ENCODE assay signal across 27 cellular contexts in the genomic region with DNA sequence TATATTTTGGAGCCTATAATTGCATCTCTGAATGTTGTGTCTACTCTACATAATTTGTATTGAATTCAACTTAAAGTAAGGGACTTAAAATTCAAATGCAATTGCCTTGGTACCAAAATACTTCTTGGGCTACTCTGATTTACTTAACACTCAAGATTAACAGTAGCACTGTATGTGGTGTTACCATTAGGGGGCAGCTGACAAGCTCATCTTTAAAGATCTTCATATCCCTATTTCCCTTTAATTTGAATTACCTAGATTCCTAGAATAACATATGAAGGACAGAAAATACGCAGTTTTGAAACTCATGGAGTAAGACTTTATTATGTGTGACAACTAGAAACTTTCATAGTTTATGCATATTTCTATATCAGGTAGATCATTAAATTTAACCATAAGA. TPM values are rescaled to one million over a fixed set of nuclear protein-coding genes. Genes with fewer than 3 reads are reported as not detected.
DNase-seq lines count a peak whose midpoint lies in the region; ATAC-seq, FAIRE-seq and TF ChIP-seq lines count a peak whose summit lies in the region.
"Had no signal": no experiment of that assay in that cellular context is flagged by ENCODE, and none has a peak within 500 bp of the region (broad histone marks: within the 10 kb centered on the region; RNA-seq: fewer than 3 reads in every experiment).

No MANE protein-coding gene starts in this region.

- DNase-seq in GM12892 (ENCODE audit: insufficient read length) (no peak), LNCaP clone FGC (ENCODE audit: low read depth) (no peak), PC-3 (no peak), neuronal stem cell (ENCODE audit: low spot score) (no peak), 8988T (no peak)
- DNase-seq: CD8-positive, alpha-beta memory T cell; DMS 273 treated with DMSO at 0.1 percent for 48 hours; DMS79; EL; GDM1; KBM-7; NCI-H1092; NCI-H1417 treated with DMSO at 0.1 percent for 48 hours; NCI-H1694 treated with DMSO at 0.1 percent for 48 hours; NCI-H2081; NCI-H226; NCI-H510A; NCI-H748 treated with DMSO at 0.1 percent for 48 hours; NK-92 treated with Interleukin-12 subunit alpha and Interleukin-12 subunit beta, amount 100 ng/mL, for 24 hours; Peyer's patch; SHP77 treated with DMSO at 0.1 percent for 48 hours; SW 1271 had no signal

- no peaks in the 10 kb centered on the region for H4K20me1 ChIP-seq in PC-3 (ENCODE audit: low read length)

- no peak overlapping the region for H3K4ac ChIP-seq in neuronal stem cell (ENCODE audit: low read length)

- no peak overlapping the region for H4K91ac ChIP-seq in neuronal stem cell (ENCODE audit: low read depth, low read length, poor library complexity)

- BruUV-seq in PC-3 (replicated peaks; lab: Mats Ljungman, UMichigan), result no TSS peak

- ATAC-seq in PC-3 (no peak), HG03196 (IDR thresholded peaks at IDR 0.05; ENCODE audit: unreplicated experiment) (no peak), GM21619 (IDR thresholded peaks at IDR 0.05; ENCODE audit: unreplicated experiment) (no peak)
- ATAC-seq: A549, GM12878 had no signal

- H2BK5ac ChIP-seq in neuronal stem cell (ENCODE audit: low read length), result no peak overlapping the region

- intact Hi-C loops in PC-3 (cut with micrococcal nuclease), result no loop called here

- peaks cover 6% of the 10 kb centered on the region; the same call in 1 of the 2 replicates for H3K4me1 ChIP-seq in PC-3 (ENCODE audit: insufficient read depth, low read length)
- H3K4me1 ChIP-seq in neuronal stem cell (ENCODE audit: control insufficient read depth in 2 of 2, insufficient read depth in 1 of 2, low read depth in 1 of 2, low read length in 2 of 2), result no peaks in the 10 kb centered on the region
- H3K4me1 ChIP-seq: A549, Peyer's patch had no signal

- FAIRE-seq in GM12892 (lab: Jason Lieb, UNC), result peak; percentile 27
- FAIRE-seq: A549, GM12878 had no signal

- TF ChIP-seq CTCF in LNCaP clone FGC (IDR thresholded peaks at IDR 0.05; ENCODE audit: control insufficient read depth, extremely low read depth, insufficient read depth) (peak; percentile 7; the same call in 1 of the 2 replicates), PC-3 (conservative IDR thresholded peaks at IDR 0.05; ENCODE audit: low read depth, low read length) (peak; percentile 23; the same call in 1 of the 2 replicates)

- no CpG with 5 or more reads among the region's 1 CpG for WGBS in neuronal stem cell (ENCODE audit: extremely low coverage in 2 of 2, insufficient read length in 2 of 2, insufficient replicate concordance in 1 of 2), 2 donors

- H3K14ac ChIP-seq in neuronal stem cell (ENCODE audit: low read length), result no peak overlapping the region

- CTCF ChIA-PET in PC-3 (lab: Charles Lee), result no interaction called here

- H3K9ac ChIP-seq in PC-3 (ENCODE audit: low read length) (no peak overlapping the region), neuronal stem cell (ENCODE audit: low read depth, low read length, poor library complexity) (no peak overlapping the region)

- no peaks in the 10 kb centered on the region for H3K9me2 ChIP-seq in PC-3 (replicated peaks; ENCODE audit: low read length)

- no peak for TF ChIP-seq POLR2A in GM12892 (IDR thresholded peaks at IDR 0.05; ENCODE audit: low read depth, low read length)

- H3K27ac ChIP-seq in PC-3 (ENCODE audit: low read length) (no peak overlapping the region), neuronal stem cell (replicated peaks; ENCODE audit: low read length) (no peak overlapping the region)
- H3K27ac ChIP-seq: A549, Peyer's patch had no signal

- POLR2A ChIA-PET in PC-3 (lab: Charles Lee; ENCODE audit: unreplicated experiment), result no interaction called here

- no peak overlapping the region for H2BK12ac ChIP-seq in neuronal stem cell (ENCODE audit: low read length)

- H2AK5ac ChIP-seq in neuronal stem cell (ENCODE audit: low read depth, low read length), result no peak overlapping the region

- H3K9me3 ChIP-seq in PC-3 (ENCODE audit: low read length), result no peaks in the 10 kb centered on the region
- H3K9me3 ChIP-seq in neuronal stem cell (replicated peaks in 1 of 2; ENCODE audit: control insufficient read depth in 2 of 2, insufficient read depth in 1 of 2, low read depth in 1 of 2, low read length in 2 of 2), result no peaks in the 10 kb centered on the region
- H3K9me3 ChIP-seq: A549, Peyer's patch had no signal

- H3K36me3 ChIP-seq in PC-3 (ENCODE audit: low read depth, low read length) (no peaks in the 10 kb centered on the region), neuronal stem cell (replicated peaks in 1 of 2; ENCODE audit: control insufficient read depth in 2 of 2, insufficient read depth in 2 of 2, low read length in 2 of 2) (no peaks in the 10 kb centered on the region)

- no peak overlapping the region for H2BK120ac ChIP-seq in neuronal stem cell (ENCODE audit: low read depth, low read length)

- no peaks in the 10 kb centered on the region for H3K79me1 ChIP-seq in neuronal stem cell (ENCODE audit: low read depth, low read length)

- no peak overlapping the region for H3K4me3 ChIP-seq in LNCaP clone FGC (ENCODE audit: low read depth, low read length)
- H3K4me3 ChIP-seq in PC-3 (ENCODE audit: low read length), result no peak overlapping the region
- no peak overlapping the region for H3K4me3 ChIP-seq in neuronal stem cell (ENCODE audit: low read length in 2 of 2)
- H3K4me3 ChIP-seq: A549, GM12878, Peyer's patch had no signal

- no peak overlapping the region for H3K18ac ChIP-seq in neuronal stem cell (ENCODE audit: low read length)

- no peaks in the 10 kb centered on the region for H3K79me2 ChIP-seq in PC-3 (ENCODE audit: low read length)

- H2BK15ac ChIP-seq in neuronal stem cell (ENCODE audit: low read length), result no peak overlapping the region

- no peak overlapping the region for H2AFZ ChIP-seq in PC-3 (ENCODE audit: low read length)
- no peak overlapping the region for H2AFZ ChIP-seq in neuronal stem cell (ENCODE audit: low read length)

- H3K23ac ChIP-seq in neuronal stem cell (ENCODE audit: low read depth, low read length, poor library complexity), result no peak overlapping the region

- H3K4me2 ChIP-seq in PC-3 (ENCODE audit: low read length), result no peak overlapping the region
- peak overlapping the region; percentile 2 for H3K4me2 ChIP-seq in neuronal stem cell (ENCODE audit: insufficient read depth, low read length, poor library complexity, severe bottlenecking)
- H3K4me2 ChIP-seq: A549 had no signal

- H3F3A ChIP-seq in PC-3 (ENCODE audit: low read length, unreplicated experiment), result no peaks in the 10 kb centered on the region

- no peaks in the 10 kb centered on the region for H3K27me3 ChIP-seq in PC-3 (ENCODE audit: low read length)
- H3K27me3 ChIP-seq in neuronal stem cell (ENCODE audit: control insufficient read depth in 3 of 3, insufficient read depth in 3 of 3, low read depth in 1 of 3, low read length in 3 of 3), result no peaks in the 10 kb centered on the region
- H3K27me3 ChIP-seq: Peyer's patch had no signal

- H4K8ac ChIP-seq in neuronal stem cell (ENCODE audit: low read depth, low read length), result no peak overlapping the region

RNA-seq across cellular contexts. Expression of a gene that starts 37.4 kb away (rescaled TPM):
- polyA plus RNA-seq in GM12892 (2012; ENCODE audit: missing spikeins), result not detected
- total RNA-seq in PC-3 (2014; rRNA removed), result not detected in 2 replicates
- 0.13 TPM for polyA plus RNA-seq in neuronal stem cell (2013, experiment 1 of 2)
- polyA plus RNA-seq in neuronal stem cell (2013, experiment 2 of 2), result 0.28 TPM
- total RNA-seq: CD8-positive, alpha-beta memory T cell; GM12878 had no signal
- polyA plus RNA-seq: CD14-positive monocyte; CD8-positive, alpha-beta memory T cell had no signal

RNA-seq across cellular contexts. Expression of a gene that starts 37.8 kb away (rescaled TPM):
- polyA plus RNA-seq in GM12892 (2012; ENCODE audit: missing spikeins), result 60.0 TPM
- total RNA-seq in PC-3 (2014; rRNA removed), result 7.8 and 9.3 TPM in 2 replicates
- polyA plus RNA-seq in neuronal stem cell (2013, experiment 1 of 2), result 0.18 TPM
- polyA plus RNA-seq in neuronal stem cell (2013, experiment 2 of 2), result 0.12 TPM
